In the genomic region with DNA sequence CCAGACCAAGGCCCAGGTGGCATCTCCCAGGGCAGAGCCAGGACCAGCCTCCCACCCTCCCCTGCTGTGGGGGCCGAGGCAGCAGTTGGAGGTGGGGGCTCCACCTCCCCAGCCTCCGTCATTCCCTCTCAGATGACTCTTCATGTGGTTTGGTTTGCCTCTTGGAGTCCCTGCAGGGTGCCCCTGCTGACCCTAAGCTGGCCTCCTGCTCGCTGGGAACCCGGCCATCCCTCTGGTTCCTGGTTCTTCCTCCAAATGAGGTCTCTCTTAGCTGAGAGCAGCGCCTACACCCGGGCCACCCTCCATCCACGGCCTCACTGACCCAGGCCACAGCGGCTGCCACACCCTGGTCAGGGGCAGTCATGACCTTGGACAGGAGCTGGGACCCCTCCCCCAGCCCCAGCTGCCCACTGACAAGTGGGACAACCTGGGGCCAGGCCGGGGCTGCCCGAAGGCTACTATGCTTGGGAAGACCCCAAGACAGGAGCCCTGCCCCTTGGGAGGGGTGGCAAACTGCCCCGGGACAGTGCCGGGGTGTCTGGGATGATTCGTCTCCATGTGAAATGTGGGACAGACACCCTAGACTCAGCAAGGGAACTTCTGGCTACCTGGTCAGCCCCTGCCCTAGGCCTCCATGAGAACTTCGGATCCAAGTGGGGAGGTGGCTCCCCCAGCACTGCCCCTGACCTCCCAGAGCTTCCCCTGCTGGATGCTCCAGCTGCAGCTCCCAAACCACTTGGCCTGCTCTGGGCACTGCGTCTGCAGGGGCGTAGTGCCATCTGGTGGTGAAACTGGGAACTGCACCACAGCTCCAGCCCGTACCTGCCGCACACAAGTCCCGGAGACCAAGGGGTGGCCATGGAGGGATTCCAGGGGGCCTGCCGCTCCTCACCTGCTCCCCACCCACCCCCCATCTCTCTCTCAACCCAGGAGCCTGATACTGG, we compare ENCODE assay signal across 9 cellular contexts.
DNase-seq lines count a peak whose midpoint lies in the region; ATAC-seq, FAIRE-seq and TF ChIP-seq lines count a peak whose summit lies in the region.
"Had no signal": no experiment of that assay in that cellular context is flagged by ENCODE, and none has a peak within 500 bp of the region (broad histone marks: within the 10 kb centered on the region; RNA-seq: fewer than 3 reads in every experiment).

No MANE protein-coding gene starts in this region.

- H3K4me1 Mint-ChIP-seq in activated T-cell treated with anti-CD3 and anti-CD28 coated beads, Interleukin-2, amount 50 U/mL, for 72 hours (ENCODE audit: low read depth) = no peaks in the 10 kb centered on the region
- H3K4me1 Mint-ChIP-seq in neural progenitor cell = peaks cover 28% of the 10 kb centered on the region
- no peaks in the 10 kb centered on the region for H3K4me1 Mint-ChIP-seq in stimulated activated naive CD8-positive, alpha-beta T cell treated with anti-CD3 and anti-CD28 coated beads, Interleukin-15, amount 100 ng/mL, for 72 hours
- H3K4me1 Mint-ChIP-seq: activated naive CD4-positive, alpha-beta T cell treated with anti-CD3 and anti-CD28 coated beads, Interleukin-2, amount 50 U/mL, for 24 hours had no signal

- no peaks in the 10 kb centered on the region for H4K20me1 ChIP-seq in neural progenitor cell (ENCODE audit: low read depth)

- TF ChIP-seq CTCF in D721Med (IDR thresholded peaks at IDR 0.05; ENCODE audit: insufficient read depth, missing control alignments) = peak; percentile 94
- peak; percentile 98 for TF ChIP-seq CTCF in fibroblast of the aortic adventitia (IDR thresholded peaks at IDR 0.05; ENCODE audit: insufficient read depth, low read length)
- TF ChIP-seq CTCF in neural progenitor cell (IDR thresholded peaks at IDR 0.05) = peak; percentile 95

- ATAC-seq in activated T-cell treated with anti-CD3 and anti-CD28 coated beads, Interleukin-2, amount 50 U/mL, for 72 hours (replicated peaks in 1 of 2) = peak; percentile 83 to 85
- peak; percentile 78 for ATAC-seq in stimulated activated naive CD8-positive, alpha-beta T cell treated with anti-CD3 and anti-CD28 coated beads, Interleukin-15, amount 100 ng/mL, for 72 hours
- ATAC-seq in HG03520 (IDR thresholded peaks at IDR 0.05; ENCODE audit: unreplicated experiment) = no peak

- H3K36me3 ChIP-seq in neural progenitor cell = no peaks in the 10 kb centered on the region

- H3K79me2 ChIP-seq in neural progenitor cell (ENCODE audit: low read depth) = no peaks in the 10 kb centered on the region

- H3K27ac Mint-ChIP-seq in activated T-cell treated with anti-CD3 and anti-CD28 coated beads, Interleukin-2, amount 50 U/mL, for 72 hours = no peak overlapping the region
- peak overlapping the region; percentile 47 for H3K27ac Mint-ChIP-seq in neural progenitor cell
- H3K27ac Mint-ChIP-seq in stimulated activated naive CD8-positive, alpha-beta T cell treated with anti-CD3 and anti-CD28 coated beads, Interleukin-15, amount 100 ng/mL, for 72 hours = no peak overlapping the region
- H3K27ac Mint-ChIP-seq: activated naive CD4-positive, alpha-beta T cell treated with anti-CD3 and anti-CD28 coated beads, Interleukin-2, amount 50 U/mL, for 24 hours had no signal

- H2AFZ ChIP-seq in neural progenitor cell (replicated peaks) = no peak overlapping the region

- H3K9me3 Mint-ChIP-seq in activated T-cell treated with anti-CD3 and anti-CD28 coated beads, Interleukin-2, amount 50 U/mL, for 72 hours = no peaks in the 10 kb centered on the region
- no peaks in the 10 kb centered on the region for H3K9me3 Mint-ChIP-seq in neural progenitor cell
- no peaks in the 10 kb centered on the region for H3K9me3 Mint-ChIP-seq in stimulated activated naive CD8-positive, alpha-beta T cell treated with anti-CD3 and anti-CD28 coated beads, Interleukin-15, amount 100 ng/mL, for 72 hours
- H3K9me3 Mint-ChIP-seq: activated naive CD4-positive, alpha-beta T cell treated with anti-CD3 and anti-CD28 coated beads, Interleukin-2, amount 50 U/mL, for 24 hours had no signal

- H3K9me3 ChIP-seq in neural progenitor cell (ENCODE audit: low read depth) = no peaks in the 10 kb centered on the region

- no peaks in the 10 kb centered on the region for H3F3A ChIP-seq in neural progenitor cell (ENCODE audit: low read depth)

- TF ChIP-seq EP300 in Ishikawa (IDR thresholded peaks at IDR 0.05; ENCODE audit: borderline replicate concordance) = no peak

- FAIRE-seq in D721Med (lab: Jason Lieb, UNC) (no peak), RCC 7860 (lab: Jason Lieb, UNC) (no peak)

- H3K4me3 ChIP-seq in fibroblast of the aortic adventitia (ENCODE audit: low read depth, low read length) (no peak overlapping the region), neural progenitor cell (no peak overlapping the region)

- DNase-seq in D721Med (ENCODE audit: insufficient read length, low spot score) = peak; percentile 99
- peak; percentile 37 for DNase-seq in RCC 7860 (ENCODE audit: low spot score)
- DNase-seq in activated T-cell treated with anti-CD3 and anti-CD28 coated beads, Interleukin-2, amount 50 U/mL, for 72 hours = peak; percentile 76 to 84
- DNase-seq in fibroblast of the aortic adventitia (ENCODE audit: low read depth) = peak; percentile 79
- peak; percentile 85 for DNase-seq in neural progenitor cell (ENCODE audit: low spot score)
- DNase-seq in stimulated activated naive CD8-positive, alpha-beta T cell treated with anti-CD3 and anti-CD28 coated beads, Interleukin-15, amount 100 ng/mL, for 72 hours = peak; percentile 77 to 79

- no peak overlapping the region for H3K27ac ChIP-seq in neural progenitor cell

- peak; percentile 98 for TF ChIP-seq RAD21 in Ishikawa (IDR thresholded peaks at IDR 0.05; ENCODE audit: low read depth)

- H3K27me3 ChIP-seq in neural progenitor cell = no peaks in the 10 kb centered on the region

- no peaks in the 10 kb centered on the region for H3K27me3 Mint-ChIP-seq in activated T-cell treated with anti-CD3 and anti-CD28 coated beads, Interleukin-2, amount 50 U/mL, for 72 hours (ENCODE audit: low read depth)
- H3K27me3 Mint-ChIP-seq in neural progenitor cell (ENCODE audit: insufficient read depth, low read depth) = peaks cover 5% of the 10 kb centered on the region
- peaks cover 9% of the 10 kb centered on the region for H3K27me3 Mint-ChIP-seq in stimulated activated naive CD8-positive, alpha-beta T cell treated with anti-CD3 and anti-CD28 coated beads, Interleukin-15, amount 100 ng/mL, for 72 hours

- no peak overlapping the region for H3K9ac ChIP-seq in neural progenitor cell

- H3K4me3 Mint-ChIP-seq in activated T-cell treated with anti-CD3 and anti-CD28 coated beads, Interleukin-2, amount 50 U/mL, for 72 hours = no peak overlapping the region
- H3K4me3 Mint-ChIP-seq in neural progenitor cell = no peak overlapping the region
- H3K4me3 Mint-ChIP-seq in stimulated activated naive CD8-positive, alpha-beta T cell treated with anti-CD3 and anti-CD28 coated beads, Interleukin-15, amount 100 ng/mL, for 72 hours = no peak overlapping the region
- H3K4me3 Mint-ChIP-seq: activated naive CD4-positive, alpha-beta T cell treated with anti-CD3 and anti-CD28 coated beads, Interleukin-2, amount 50 U/mL, for 24 hours had no signal

- no peak overlapping the region for H3K4me2 ChIP-seq in neural progenitor cell

- H3K4me1 ChIP-seq in neural progenitor cell = peaks cover 7% of the 10 kb centered on the region

- no peaks in the 10 kb centered on the region for H3K36me3 Mint-ChIP-seq in activated T-cell treated with anti-CD3 and anti-CD28 coated beads, Interleukin-2, amount 50 U/mL, for 72 hours (ENCODE audit: insufficient read depth in 2 of 2)
- peaks cover 3% of the 10 kb centered on the region for H3K36me3 Mint-ChIP-seq in neural progenitor cell
- H3K36me3 Mint-ChIP-seq: activated naive CD4-positive, alpha-beta T cell treated with anti-CD3 and anti-CD28 coated beads, Interleukin-2, amount 50 U/mL, for 24 hours had no signal

TF ChIP-seq in Ishikawa, 13 proteins besides CTCF, POLR2A, EP300 and RAD21:
- TF ChIP-seq TAF1 (IDR thresholded peaks at IDR 0.05; ENCODE audit: low read depth) (no peak), FOXM1 (IDR thresholded peaks at IDR 0.05; ENCODE audit: borderline replicate concordance, low read depth) (no peak), CREB1 (IDR thresholded peaks at IDR 0.05; ENCODE audit: low read depth) (no peak), YY1 (IDR thresholded peaks at IDR 0.05; ENCODE audit: low read depth) (no peak), NFIC (IDR thresholded peaks at IDR 0.05) (no peak), TCF12 (IDR thresholded peaks at IDR 0.05; ENCODE audit: low read depth) (no peak), CEBPB (IDR thresholded peaks at IDR 0.05) (no peak), EGR1 (IDR thresholded peaks at IDR 0.05) (no peak), ZBTB7A (IDR thresholded peaks at IDR 0.05; ENCODE audit: low read depth) (no peak)
- TF ChIP-seq, protein P1, sequence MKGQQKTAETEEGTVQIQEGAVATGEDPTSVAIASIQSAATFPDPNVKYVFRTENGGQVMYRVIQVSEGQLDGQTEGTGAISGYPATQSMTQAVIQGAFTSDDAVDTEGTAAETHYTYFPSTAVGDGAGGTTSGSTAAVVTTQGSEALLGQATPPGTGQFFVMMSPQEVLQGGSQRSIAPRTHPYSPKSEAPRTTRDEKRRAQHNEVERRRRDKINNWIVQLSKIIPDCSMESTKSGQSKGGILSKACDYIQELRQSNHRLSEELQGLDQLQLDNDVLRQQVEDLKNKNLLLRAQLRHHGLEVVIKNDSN (IDR thresholded peaks at IDR 0.05) = no peak
- TF ChIP-seq, protein P2, sequence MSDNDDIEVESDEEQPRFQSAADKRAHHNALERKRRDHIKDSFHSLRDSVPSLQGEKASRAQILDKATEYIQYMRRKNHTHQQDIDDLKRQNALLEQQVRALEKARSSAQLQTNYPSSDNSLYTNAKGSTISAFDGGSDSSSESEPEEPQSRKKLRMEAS (IDR thresholded peaks at IDR 0.05) = no peak

Comparison
In these comparisons a context has a peak if more than half of its experiments do, and no peak if none do; other contexts are left out.
1. DNase-seq: peak in every context shown above with its lines; median percentile 99 in D721Med; 85 in neural progenitor cell; 80 in activated T-cell treated with anti-CD3 and anti-CD28 coated beads, Interleukin-2, amount 50 U/mL, for 72 hours; 79 in fibroblast of the aortic adventitia; 78 in stimulated activated naive CD8-positive, alpha-beta T cell treated with anti-CD3 and anti-CD28 coated beads, Interleukin-15, amount 100 ng/mL, for 72 hours; 37 in RCC 7860.